ENCODE assay signal across 29 cellular contexts in genomic region chr9:101165131-101165530, GRCh38.
"Had no signal": no experiment of that assay in that cellular context is flagged by ENCODE, and none has a peak within 500 bp of the region (broad histone marks: within the 10 kb centered on the region; RNA-seq: fewer than 3 reads in every experiment).

No MANE protein-coding gene starts in this region.

- H3K27me3 ChIP-seq: ascending aorta, body of pancreas, MG63, SJSA1 had no signal

- H3K27me3 Mint-ChIP-seq: activated CD4-positive, alpha-beta memory T cell treated with anti-CD3 and anti-CD28 coated beads for 36 hours; activated CD4-positive, alpha-beta T cell treated with anti-CD3 and anti-CD28 coated beads, Interleukin-2, amount 10 ng/mL, durations not matched to agents 7 days and 5 days; activated naive CD8-positive, alpha-beta T cell treated with anti-CD3 and anti-CD28 coated beads, Interleukin-2, amount 50 U/mL, for 24 hours; central memory CD8-positive, alpha-beta T cell had no signal

- H3K9me3 ChIP-seq: ascending aorta, body of pancreas, MG63, SJSA1 had no signal

- H3K27ac Mint-ChIP-seq: activated CD4-positive, alpha-beta memory T cell treated with anti-CD3 and anti-CD28 coated beads for 36 hours; activated CD4-positive, alpha-beta T cell treated with anti-CD3 and anti-CD28 coated beads, Interleukin-2, amount 10 ng/mL, durations not matched to agents 7 days and 5 days; activated naive CD4-positive, alpha-beta T cell treated with anti-CD3 and anti-CD28 coated beads, Interleukin-2, amount 50 U/mL, for 72 hours; activated naive CD8-positive, alpha-beta T cell treated with anti-CD3 and anti-CD28 coated beads, Interleukin-2, amount 50 U/mL, for 24 hours; T-helper 1 cell treated with Interleukin-12 subunit alpha and Interleukin-12 subunit beta and Interleukin-4 antibody, amounts not matched to agents 30 μg/mL and 1 μg/mL, for 36 hours had no signal

- H3K4me1 ChIP-seq: ascending aorta, SJSA1 had no signal

- H3K4me1 Mint-ChIP-seq: activated CD4-positive, alpha-beta T cell treated with anti-CD3 and anti-CD28 coated beads, Interleukin-2, amount 10 ng/mL, durations not matched to agents 7 days and 5 days; activated naive CD8-positive, alpha-beta T cell treated with anti-CD3 and anti-CD28 coated beads, Interleukin-2, amount 50 U/mL, for 24 hours; central memory CD8-positive, alpha-beta T cell had no signal

- H3K4me3 Mint-ChIP-seq: activated CD4-positive, alpha-beta memory T cell treated with anti-CD3 and anti-CD28 coated beads for 36 hours; activated CD4-positive, alpha-beta T cell treated with anti-CD3 and anti-CD28 coated beads, Interleukin-2, amount 10 ng/mL, durations not matched to agents 7 days and 5 days; activated naive CD8-positive, alpha-beta T cell treated with anti-CD3 and anti-CD28 coated beads, Interleukin-2, amount 50 U/mL, for 24 hours; activated T-cell treated with anti-CD3 and anti-CD28 coated beads, Interleukin-2, amount 50 U/mL, for 4 hours; central memory CD8-positive, alpha-beta T cell; T-helper 1 cell treated with Interleukin-12 subunit alpha and Interleukin-12 subunit beta and Interleukin-4 antibody, amounts not matched to agents 30 μg/mL and 1 μg/mL, for 36 hours had no signal

- H3K36me3 Mint-ChIP-seq: activated CD4-positive, alpha-beta memory T cell treated with anti-CD3 and anti-CD28 coated beads for 36 hours; activated naive CD4-positive, alpha-beta T cell treated with anti-CD3 and anti-CD28 coated beads, Interleukin-2, amount 50 U/mL, for 72 hours had no signal

- H3K27ac ChIP-seq: ascending aorta, body of pancreas, SJSA1 had no signal

- ATAC-seq: activated naive CD4-positive, alpha-beta T cell treated with anti-CD3 and anti-CD28 coated beads, Interleukin-2, amount 50 U/mL, for 72 hours; activated naive CD8-positive, alpha-beta T cell treated with anti-CD3 and anti-CD28 coated beads, Interleukin-2, amount 50 U/mL, for 24 hours; activated T-cell treated with anti-CD3 and anti-CD28 coated beads, Interleukin-2, amount 50 U/mL, for 4 hours; body of pancreas; PC-3; SK-N-SH treated with all-trans-retinoic acid at 6 μM for 48 hours had no signal

- H3K4me3 ChIP-seq: ascending aorta, body of pancreas, MG63, SJSA1 had no signal

- DNase-seq: activated CD4-positive, alpha-beta memory T cell treated with anti-CD3 and anti-CD28 coated beads for 36 hours; activated CD4-positive, alpha-beta T cell treated with anti-CD3 and anti-CD28 coated beads, Interleukin-2, amount 10 ng/mL, durations not matched to agents 7 days and 5 days; activated CD4-positive, CD25-positive, alpha-beta regulatory T cell; activated CD8-positive, alpha-beta memory T cell treated with anti-CD3 and anti-CD28 coated beads for 24 hours; activated effector memory CD4-positive, alpha-beta T cell treated with anti-CD3 and anti-CD28 coated beads, Interleukin-2, amount 50 U/mL, for 16 hours; activated naive CD4-positive, alpha-beta T cell treated with Interleukin-2 at 50 U/mL for 16 hours; activated naive CD8-positive, alpha-beta T cell treated with anti-CD3 and anti-CD28 coated beads, Interleukin-2, amount 50 U/mL, for 24 hours; activated T-cell treated with anti-CD3 and anti-CD28 coated beads, Interleukin-2, amount 50 U/mL, for 4 hours; amniotic stem cell; body of pancreas; MG63; MV-4-11; NCI-H1092 treated with DMSO at 0.1 percent for 48 hours; NCI-H1417 treated with DMSO at 0.1 percent for 48 hours; NCI-H1694; NCI-H2029 treated with DMSO at 0.1 percent for 48 hours; NCI-H345; NCI-H510A; NCI-H526 treated with DMSO at 0.1 percent for 48 hours; PC-3; SHP77 had no signal

- H3K9me3 Mint-ChIP-seq: activated CD4-positive, alpha-beta memory T cell treated with anti-CD3 and anti-CD28 coated beads for 36 hours; activated CD4-positive, alpha-beta T cell treated with anti-CD3 and anti-CD28 coated beads, Interleukin-2, amount 10 ng/mL, durations not matched to agents 7 days and 5 days; activated T-cell treated with anti-CD3 and anti-CD28 coated beads, Interleukin-2, amount 50 U/mL, for 4 hours; T-helper 1 cell treated with Interleukin-12 subunit alpha and Interleukin-12 subunit beta and Interleukin-4 antibody, amounts not matched to agents 30 μg/mL and 1 μg/mL, for 36 hours had no signal

- H3K36me3 ChIP-seq: ascending aorta, MG63, SJSA1 had no signal

- FAIRE-seq: RCC 7860, TTC549 had no signal
